ENCODE assay signal across 9 cellular contexts in genomic region chr5:5968981-5969380, GRCh38.
"Had no signal": no experiment of that assay in that cellular context is flagged by ENCODE, and none has a peak within 500 bp of the region (broad histone marks: within the 10 kb centered on the region; RNA-seq: fewer than 3 reads in every experiment).

No MANE protein-coding gene starts in this region.

- H3K4me1 ChIP-seq: HAP-1 had no signal

- H2AFZ ChIP-seq: GM23248, GM23338 had no signal

- DNase-seq: GM23248, GOT3, H7, H9, HCEC 1CT, HFFc6 had no signal

- H3K9ac ChIP-seq: GM23248 had no signal

- H3K27ac ChIP-seq: GM23248 had no signal

- H3K36me3 ChIP-seq: HAP-1 had no signal

- H3K9me3 ChIP-seq: HAP-1 had no signal

- H3K4me3 ChIP-seq: GM23248, GM23338, HAP-1 had no signal

- FAIRE-seq: H54 had no signal

- H3K4me2 ChIP-seq: GM23338 had no signal
